In the genomic region with DNA sequence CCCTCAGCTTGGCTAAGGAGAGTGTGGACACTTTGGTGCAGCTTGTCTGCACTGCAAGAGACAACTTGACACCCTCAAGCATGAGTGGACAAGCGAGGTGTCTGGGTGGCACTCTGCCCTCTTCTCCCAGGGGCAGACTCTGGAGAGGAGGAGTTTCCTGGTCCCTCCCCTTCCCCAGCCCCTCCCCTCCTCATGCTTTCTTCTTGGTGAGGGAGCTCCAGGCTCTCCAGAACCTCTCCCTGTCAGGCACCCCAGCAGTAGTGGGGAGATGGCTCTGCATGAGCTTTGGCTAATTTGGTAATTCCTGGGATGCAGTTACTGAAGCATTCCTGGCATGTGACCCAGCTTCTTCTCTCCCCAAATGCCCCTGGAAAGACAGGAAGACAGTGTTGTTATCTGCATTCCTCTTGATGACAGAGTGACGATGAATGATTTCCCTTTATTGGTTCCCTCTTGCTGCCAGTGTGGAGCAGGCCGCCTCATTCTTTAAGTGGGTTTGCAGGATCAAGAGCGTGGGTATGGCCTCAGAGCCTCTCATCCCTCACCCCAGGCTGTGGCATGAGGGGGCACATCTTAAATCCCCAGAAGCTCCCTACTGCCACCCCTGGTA, we compare ENCODE assay signal across 8 cellular contexts.
DNase-seq lines count a peak whose midpoint lies in the region; ATAC-seq and TF ChIP-seq lines count a peak whose summit lies in the region.

No MANE protein-coding gene starts in this region.

- no peaks in the 10 kb centered on the region for H3K9me3 Mint-ChIP-seq in activated T-cell treated with anti-CD3 and anti-CD28 coated beads, Interleukin-2, amount 50 U/mL, for 72 hours

- H3K9me2 ChIP-seq in PC-3 (replicated peaks; ENCODE audit: low read length), result no peaks in the 10 kb centered on the region

- H3K4me3 ChIP-seq in AG04449 (ENCODE audit: low read depth, low read length), result no peak overlapping the region
- no peak overlapping the region for H3K4me3 ChIP-seq in PC-3 (ENCODE audit: low read length)
- no peak overlapping the region for H3K4me3 ChIP-seq in muscle layer of colon (ENCODE audit: low read depth in 1 of 2, low read length in 2 of 2)

- no TSS peak for BruUV-seq in PC-3 (replicated peaks; lab: Mats Ljungman, UMichigan)

- H3K79me2 ChIP-seq in PC-3 (ENCODE audit: low read length), result no peaks in the 10 kb centered on the region

- TF ChIP-seq CTCF in AG04449 (IDR thresholded peaks at IDR 0.05; ENCODE audit: insufficient read depth, low read length, missing control alignments) (no peak), PC-3 (conservative IDR thresholded peaks at IDR 0.05; ENCODE audit: low read depth, low read length) (no peak)

- CTCF ChIA-PET in AG04449 (lab: Yijun Ruan, JAX) (interaction anchor here (0.6 to 2.8 kb wide), 10 partner anchors 8 to 257 kb away, joined by 3 to 14 read pairs (median 3); no protein-coding TSS in a partner anchor), PC-3 (lab: Charles Lee) (interaction anchor here (0.5 to 0.6 kb wide), 3 partner anchors 16 to 101 kb away, joined by 3 to 7 read pairs (median 4); no protein-coding TSS in a partner anchor)

- H3K36me3 ChIP-seq in PC-3 (ENCODE audit: low read depth, low read length) (no peaks in the 10 kb centered on the region), muscle layer of colon (ENCODE audit: insufficient read depth, low read length) (peaks cover 9% of the 10 kb centered on the region)

- intact Hi-C loops in PC-3 (cut with micrococcal nuclease), result no loop called here

- peaks cover 8% of the 10 kb centered on the region for H3K4me1 Mint-ChIP-seq in activated T-cell treated with anti-CD3 and anti-CD28 coated beads, Interleukin-2, amount 50 U/mL, for 72 hours (ENCODE audit: low read depth)

- POLR2A ChIA-PET in AG04449 (lab: Yijun Ruan, JAX), result interaction anchor here (0.6 to 2.6 kb wide), 9 partner anchors 9 to 631 kb away, joined by 3 to 26 read pairs (median 4); a partner anchor contains a TSS
- POLR2A ChIA-PET in PC-3 (lab: Charles Lee; ENCODE audit: unreplicated experiment), result no interaction called here

- peak; percentile 34 for ATAC-seq in PC-3
- ATAC-seq in GM18868 (IDR thresholded peaks at IDR 0.05; ENCODE audit: unreplicated experiment), result no peak
- ATAC-seq in esophagus mucosa, result no peak
- no peak for ATAC-seq in activated T-cell treated with anti-CD3 and anti-CD28 coated beads, Interleukin-2, amount 50 U/mL, for 72 hours (replicated peaks in 1 of 2)

- no peaks in the 10 kb centered on the region for H4K20me1 ChIP-seq in PC-3 (ENCODE audit: low read length)

- peak overlapping the region; percentile 35 for H3K27ac ChIP-seq in PC-3 (ENCODE audit: low read length)
- peak overlapping the region; percentile 57 for H3K27ac ChIP-seq in muscle layer of colon (ENCODE audit: low read depth, low read length)

- peak; percentile 98 for DNase-seq in AG04449 (ENCODE audit: low read depth, low spot score)
- DNase-seq in PC-3, result peak; percentile 82
- peak; percentile 71 for DNase-seq in epidermal melanocyte (ENCODE audit: insufficient read length, low spot score)
- no peak for DNase-seq in activated CD8-positive, alpha-beta memory T cell treated with anti-CD3 and anti-CD28 coated beads, Interleukin-2, amount 50 U/mL, for 48 hours
- DNase-seq in activated T-cell treated with anti-CD3 and anti-CD28 coated beads, Interleukin-2, amount 50 U/mL, for 72 hours, result no peak

- no peaks in the 10 kb centered on the region for H3K9me3 ChIP-seq in PC-3 (ENCODE audit: low read length)
- H3K9me3 ChIP-seq in muscle layer of colon (ENCODE audit: low read length), result no peaks in the 10 kb centered on the region

- no peak overlapping the region for H3K27ac Mint-ChIP-seq in activated T-cell treated with anti-CD3 and anti-CD28 coated beads, Interleukin-2, amount 50 U/mL, for 72 hours

- peak overlapping the region; percentile 57 for H3K4me2 ChIP-seq in PC-3 (ENCODE audit: low read length)

- H3K4me1 ChIP-seq in PC-3 (ENCODE audit: insufficient read depth, low read length), result peaks cover 37% of the 10 kb centered on the region
- peaks cover 76% of the 10 kb centered on the region for H3K4me1 ChIP-seq in muscle layer of colon (ENCODE audit: insufficient read depth, low read length)

- H3K27me3 ChIP-seq in PC-3 (ENCODE audit: low read length) (no peaks in the 10 kb centered on the region), muscle layer of colon (ENCODE audit: control insufficient read depth in 1 of 2, insufficient read depth in 2 of 2, low read length in 2 of 2) (no peaks in the 10 kb centered on the region)

- H3K36me3 Mint-ChIP-seq in activated T-cell treated with anti-CD3 and anti-CD28 coated beads, Interleukin-2, amount 50 U/mL, for 72 hours (ENCODE audit: insufficient read depth in 2 of 2), result peaks cover 0 to 6% of the 10 kb centered on the region in 2 donors

- H3K9ac ChIP-seq in PC-3 (ENCODE audit: low read length) (no peak overlapping the region; the same call in 1 of the 2 replicates), muscle layer of colon (ENCODE audit: low read length) (no peak overlapping the region)

- H2AFZ ChIP-seq in PC-3 (ENCODE audit: low read length), result no peak overlapping the region

- no peaks in the 10 kb centered on the region for H3F3A ChIP-seq in PC-3 (ENCODE audit: low read length, unreplicated experiment)

- H3K27me3 Mint-ChIP-seq in activated T-cell treated with anti-CD3 and anti-CD28 coated beads, Interleukin-2, amount 50 U/mL, for 72 hours (ENCODE audit: low read depth), result no peaks in the 10 kb centered on the region

- no peak overlapping the region for H3K4me3 Mint-ChIP-seq in activated T-cell treated with anti-CD3 and anti-CD28 coated beads, Interleukin-2, amount 50 U/mL, for 72 hours

Comparison
In these comparisons a context has a peak if more than half of its experiments do, and no peak if none do; other contexts are left out.
1. DNase-seq: peak in AG04449 (single experiment), PC-3 (single experiment) and epidermal melanocyte (single experiment); none in activated CD8-positive, alpha-beta memory T cell treated with anti-CD3 and anti-CD28 coated beads, Interleukin-2, amount 50 U/mL, for 48 hours (single experiment) and activated T-cell treated with anti-CD3 and anti-CD28 coated beads, Interleukin-2, amount 50 U/mL, for 72 hours (0 of 2).